29 cellular contexts compared by ENCODE assay signal in genomic region chr2:174067815-174068214, GRCh38.
"Had no signal": no experiment of that assay in that cellular context is flagged by ENCODE, and none has a peak within 500 bp of the region (broad histone marks: within the 10 kb centered on the region; RNA-seq: fewer than 3 reads in every experiment).

No MANE protein-coding gene starts in this region.

- H3K9me3 Mint-ChIP-seq: natural killer cell; nephron; neural progenitor cell; stimulated activated effector memory CD8-positive, alpha-beta T cell treated with anti-CD3 and anti-CD28 coated beads, Interleukin-12 subunit alpha, Interleukin-12 subunit beta, amount 100 ng/mL, for 72 hours; stimulated activated naive B cell treated with anti-CD40 and anti-IgM and Interleukin-4, amounts not matched to agents 10 μg/mL and 1 μg/mL and 100 μg/mL, for 72 hours; stimulated activated naive CD8-positive, alpha-beta T cell treated with anti-CD3 and anti-CD28 coated beads, Interleukin-15, Interleukin-2, amounts not matched to agents 100 ng/mL and 50 ng/mL, for 24 hours had no signal

- FAIRE-seq: small intestine, urothelium cell line had no signal

- H3K4me3 ChIP-seq: neural progenitor cell, ovary, psoas muscle, right lobe of liver, sigmoid colon, stomach, thoracic aorta, thyroid gland, tibial nerve, upper lobe of left lung, vagina had no signal

- ATAC-seq: natural killer cell; psoas muscle; right cardiac atrium; right lobe of liver; stimulated activated effector memory CD8-positive, alpha-beta T cell treated with anti-CD3 and anti-CD28 coated beads, Interleukin-12 subunit alpha, Interleukin-12 subunit beta, amount 100 ng/mL, for 72 hours; stimulated activated naive B cell treated with anti-CD40 and anti-IgM and Interleukin-4, amounts not matched to agents 10 μg/mL and 1 μg/mL and 100 μg/mL, for 72 hours had no signal

- H3K4me2 ChIP-seq: neural progenitor cell had no signal

- H3K36me3 Mint-ChIP-seq: natural killer cell; neural progenitor cell; stimulated activated effector memory CD8-positive, alpha-beta T cell treated with anti-CD3 and anti-CD28 coated beads, Interleukin-12 subunit alpha, Interleukin-12 subunit beta, amount 100 ng/mL, for 72 hours had no signal

- H3K9ac ChIP-seq: neural progenitor cell, parathyroid adenoma had no signal

- H3K4me1 Mint-ChIP-seq: stimulated activated effector memory CD8-positive, alpha-beta T cell treated with anti-CD3 and anti-CD28 coated beads, Interleukin-12 subunit alpha, Interleukin-12 subunit beta, amount 100 ng/mL, for 72 hours had no signal

- H2AFZ ChIP-seq: neural progenitor cell, parathyroid adenoma had no signal

- H3K36me3 ChIP-seq: neural progenitor cell, ovary, right lobe of liver, sigmoid colon, stomach, thoracic aorta, thyroid gland, tibial nerve, upper lobe of left lung, vagina had no signal

- H3K9me3 ChIP-seq: ovary, psoas muscle, right lobe of liver, sigmoid colon, stomach, thoracic aorta, thyroid gland, tibial nerve, upper lobe of left lung, vagina had no signal

- H3K79me2 ChIP-seq: parathyroid adenoma had no signal

- H3K27me3 ChIP-seq: ovary, right lobe of liver, sigmoid colon, stomach, thyroid gland, tibial nerve, upper lobe of left lung, vagina had no signal

- DNase-seq: natural killer cell; occipital lobe; ovary; posterior cingulate gyrus; psoas muscle; right cardiac atrium; right lobe of liver; sigmoid colon; small intestine; stimulated activated CD4-positive, alpha-beta T cell treated with anti-CD3 and anti-CD28 coated beads, Interleukin-15, amount 100 ng/mL, for 24 hours; stimulated activated CD4-positive, alpha-beta T cell treated with anti-CD3 and anti-CD28 coated beads, Interleukin-2, amount 100 ng/mL, for 24 hours; stimulated activated CD4-positive, alpha-beta T cell treated with anti-CD3 and anti-CD28 coated beads, Interleukin-2, amount 100 ng/mL, for 48 hours; stimulated activated CD4-positive, alpha-beta T cell treated with anti-CD3 and anti-CD28 coated beads, Interleukin-4, amount 100 ng/mL, for 24 hours; stimulated activated naive B cell treated with anti-CD40 and anti-IgM and Interleukin-4, amounts not matched to agents 10 μg/mL and 1 μg/mL and 100 μg/mL, for 72 hours; stimulated activated naive CD4-positive, alpha-beta T cell treated with Interleukin-2 at 50 U/mL for 16 hours; stomach; thyroid gland; trophoblast cell; upper lobe of left lung had no signal

- H3K4me1 ChIP-seq: psoas muscle, right lobe of liver, sigmoid colon, stomach, upper lobe of left lung, vagina had no signal

- H3K27ac Mint-ChIP-seq: natural killer cell; nephron; neural progenitor cell; progenitor cell of endocrine pancreas; stimulated activated effector memory CD8-positive, alpha-beta T cell treated with anti-CD3 and anti-CD28 coated beads, Interleukin-12 subunit alpha, Interleukin-12 subunit beta, amount 100 ng/mL, for 72 hours; stimulated activated naive B cell treated with anti-CD40 and anti-IgM and Interleukin-4, amounts not matched to agents 10 μg/mL and 1 μg/mL and 100 μg/mL, for 72 hours; stimulated activated naive CD8-positive, alpha-beta T cell treated with anti-CD3 and anti-CD28 coated beads, Interleukin-15, Interleukin-2, amounts not matched to agents 100 ng/mL and 50 ng/mL, for 24 hours had no signal

- H3K4me3 Mint-ChIP-seq: natural killer cell; nephron; neural progenitor cell; stimulated activated effector memory CD8-positive, alpha-beta T cell treated with anti-CD3 and anti-CD28 coated beads, Interleukin-12 subunit alpha, Interleukin-12 subunit beta, amount 100 ng/mL, for 72 hours; stimulated activated naive B cell treated with anti-CD40 and anti-IgM and Interleukin-4, amounts not matched to agents 10 μg/mL and 1 μg/mL and 100 μg/mL, for 72 hours; stimulated activated naive CD8-positive, alpha-beta T cell treated with anti-CD3 and anti-CD28 coated beads, Interleukin-15, Interleukin-2, amounts not matched to agents 100 ng/mL and 50 ng/mL, for 24 hours had no signal

- H3K27ac ChIP-seq: neural progenitor cell, ovary, parathyroid adenoma, psoas muscle, right lobe of liver, sigmoid colon, stomach, thoracic aorta, thyroid gland, tibial nerve, upper lobe of left lung, vagina had no signal
